ENCODE assay signal across 8 cellular contexts in the genomic region with DNA sequence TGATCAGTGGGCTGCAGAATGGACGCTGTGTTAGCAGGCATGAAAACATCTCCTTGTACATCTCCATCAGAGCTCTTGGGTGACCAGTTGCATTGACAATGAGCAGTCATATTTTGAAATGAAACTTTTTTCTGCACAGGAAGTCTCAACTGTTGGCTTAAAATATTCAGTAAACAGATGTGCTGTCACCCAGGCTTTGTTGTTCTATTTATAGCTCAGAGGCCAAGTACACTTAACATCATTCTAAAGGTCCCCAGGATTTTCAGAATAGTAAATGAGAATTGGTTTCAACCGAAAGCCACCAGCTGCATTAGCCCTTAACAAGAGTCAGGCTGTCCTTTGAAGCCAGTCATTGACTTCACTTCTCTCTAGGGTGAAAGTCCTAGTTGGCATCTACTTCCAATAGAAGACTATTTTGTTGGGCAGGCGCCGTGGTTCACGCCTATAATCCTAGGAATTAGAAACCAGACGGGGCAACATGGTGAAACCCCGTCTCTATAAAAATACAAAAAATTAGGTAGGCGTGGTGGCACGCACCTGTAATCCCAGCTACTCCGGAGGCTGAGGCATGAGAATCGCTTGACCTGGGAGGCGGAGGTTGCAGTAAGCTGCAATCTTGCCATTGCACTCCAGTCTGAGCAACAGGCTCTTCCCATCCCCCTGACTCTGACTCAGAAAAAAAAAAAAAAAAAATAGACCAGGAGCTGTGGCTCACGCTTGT. TPM values are rescaled to one million over a fixed set of nuclear protein-coding genes. Genes with fewer than 3 reads are reported as not detected.
DNase-seq lines count a peak whose midpoint lies in the region; ATAC-seq, FAIRE-seq and TF ChIP-seq lines count a peak whose summit lies in the region.

No MANE protein-coding gene starts in this region.

- H3K27me3 Mint-ChIP-seq in activated naive CD8-positive, alpha-beta T cell treated with anti-CD3 and anti-CD28 coated beads, Interleukin-2, amount 50 U/mL, for 24 hours = peaks cover 6% of the 10 kb centered on the region

- no peak for DNase-seq in GM12891 (ENCODE audit: insufficient read length, low spot score)
- no peak for DNase-seq in activated naive CD8-positive, alpha-beta T cell treated with anti-CD3 and anti-CD28 coated beads, Interleukin-2, amount 50 U/mL, for 24 hours
- no peak for DNase-seq in DMS114 treated with DMSO at 0.1 percent for 48 hours (lab: John Stamatoyannopoulos, UW; ENCODE audit: unreplicated experiment)
- DNase-seq in effector CD4-positive, alpha-beta T cell = no peak
- no peak for DNase-seq in stimulated activated CD4-positive, alpha-beta T cell treated with anti-CD3 and anti-CD28 coated beads, Interleukin-2, amount 100 ng/mL, for 48 hours
- no peak for DNase-seq in activated CD4-positive, alpha-beta T cell treated with anti-CD3 and anti-CD28 coated beads for 48 hours

- peaks cover 3% of the 10 kb centered on the region for H3K36me3 Mint-ChIP-seq in activated naive CD8-positive, alpha-beta T cell treated with anti-CD3 and anti-CD28 coated beads, Interleukin-2, amount 50 U/mL, for 24 hours (ENCODE audit: low read depth)

- no peak for TF ChIP-seq POLR2A in GM12891 (IDR thresholded peaks at IDR 0.05; ENCODE audit: low read depth, low read length)

- no peaks in the 10 kb centered on the region for H3K9me3 Mint-ChIP-seq in activated naive CD8-positive, alpha-beta T cell treated with anti-CD3 and anti-CD28 coated beads, Interleukin-2, amount 50 U/mL, for 24 hours

- ATAC-seq in GM21367 (IDR thresholded peaks at IDR 0.05; ENCODE audit: unreplicated experiment) (peak; percentile 39), HG03469 (IDR thresholded peaks at IDR 0.05; ENCODE audit: unreplicated experiment) (peak; percentile 29)
- peak; percentile 21 for ATAC-seq in activated naive CD8-positive, alpha-beta T cell treated with anti-CD3 and anti-CD28 coated beads, Interleukin-2, amount 50 U/mL, for 24 hours

- H3K4me1 Mint-ChIP-seq in activated naive CD8-positive, alpha-beta T cell treated with anti-CD3 and anti-CD28 coated beads, Interleukin-2, amount 50 U/mL, for 24 hours = peaks cover 79% of the 10 kb centered on the region

- peak overlapping the region; percentile 80 for H3K27ac Mint-ChIP-seq in activated naive CD8-positive, alpha-beta T cell treated with anti-CD3 and anti-CD28 coated beads, Interleukin-2, amount 50 U/mL, for 24 hours

- peak; percentile 82 for FAIRE-seq in GM12891 (lab: Jason Lieb, UNC)

- H3K4me3 Mint-ChIP-seq in activated naive CD8-positive, alpha-beta T cell treated with anti-CD3 and anti-CD28 coated beads, Interleukin-2, amount 50 U/mL, for 24 hours = peak overlapping the region; percentile 11

TF ChIP-seq in GM12891, 5 proteins besides CTCF, POLR2A, EP300 and RAD21:
- TF ChIP-seq POLR2AphosphoS5 (IDR thresholded peaks at IDR 0.05; ENCODE audit: low read depth, low read length) = no peak
- 0 out of 2 replicates have a peak, but pooled peaks have one; percentile 26 for TF ChIP-seq TAF1 (IDR thresholded peaks at IDR 0.05; ENCODE audit: low read depth, low read length)
- peak; percentile 32 for TF ChIP-seq SPI1 (IDR thresholded peaks at IDR 0.05; ENCODE audit: low read depth, low read length)
TF ChIP-seq in GM12891: peak in this region for 2.

RNA-seq across cellular contexts. Expression of a gene that starts 7.9 kb away (rescaled TPM):
- 11.7 TPM for polyA plus RNA-seq in GM12891 (2012; ENCODE audit: low read depth, missing spikeins)

RNA-seq across cellular contexts. Expression of a gene that starts 9.1 kb away (rescaled TPM):
- polyA plus RNA-seq in GM12891 (2012; ENCODE audit: low read depth, missing spikeins) = 175 TPM

RNA-seq across cellular contexts. Expression of a gene that starts 32.0 kb away (rescaled TPM):
- 248 TPM for polyA plus RNA-seq in GM12891 (2012; ENCODE audit: low read depth, missing spikeins)
